Comparison of ENCODE assay signal across 13 cellular contexts in genomic region chr17:47704116-47704515, GRCh38. TPM values are rescaled to one million over a fixed set of nuclear protein-coding genes. Genes with fewer than 3 reads are reported as not detected.
A peak's percentile ranks its signal among the peaks of the same experiment; 100 is the strongest.
DNase-seq lines count a peak whose midpoint lies in the region; ATAC-seq and TF ChIP-seq lines count a peak whose summit lies in the region.
"Had no signal": no experiment of that assay in that cellular context is flagged by ENCODE, and none has a peak within 500 bp of the region (broad histone marks: within the 10 kb centered on the region; RNA-seq: fewer than 3 reads in every experiment).

No MANE protein-coding gene starts in this region.

- no peak for TF ChIP-seq CTCF in Peyer's patch (IDR thresholded peaks at IDR 0.05)
- TF ChIP-seq CTCF in A673 (conservative IDR thresholded peaks at IDR 0.05; ENCODE audit: low read depth, low read length): no peak

- H3K9me3 Mint-ChIP-seq in activated naive CD4-positive, alpha-beta T cell treated with anti-CD3 and anti-CD28 coated beads, Interleukin-2, amount 50 U/mL, for 24 hours: no peaks in the 10 kb centered on the region
- H3K9me3 Mint-ChIP-seq in central memory CD8-positive, alpha-beta T cell: no peaks in the 10 kb centered on the region
- H3K9me3 Mint-ChIP-seq in stimulated activated naive CD8-positive, alpha-beta T cell treated with anti-CD3 and anti-CD28 coated beads, Interleukin-15, Interleukin-2, amounts not matched to agents 100 ng/mL and 50 ng/mL, for 24 hours: no peaks in the 10 kb centered on the region

- H3K27me3 ChIP-seq in Peyer's patch (no peaks in the 10 kb centered on the region), A673 (replicated peaks; ENCODE audit: insufficient read depth, low read depth, low read length, poor library complexity) (no peaks in the 10 kb centered on the region)
- H3K27me3 ChIP-seq: gastroesophageal sphincter, left lung had no signal

- POLR2A ChIA-PET in A673 (lab: Charles Lee; ENCODE audit: low non-redundant PET): no interaction called here

- peak overlapping the region; percentile 96 for H3K27ac Mint-ChIP-seq in activated naive CD4-positive, alpha-beta T cell treated with anti-CD3 and anti-CD28 coated beads, Interleukin-2, amount 50 U/mL, for 24 hours
- H3K27ac Mint-ChIP-seq in central memory CD8-positive, alpha-beta T cell (ENCODE audit: low read depth): peak overlapping the region; percentile 95
- peak overlapping the region; percentile 96 for H3K27ac Mint-ChIP-seq in stimulated activated naive CD8-positive, alpha-beta T cell treated with anti-CD3 and anti-CD28 coated beads, Interleukin-15, Interleukin-2, amounts not matched to agents 100 ng/mL and 50 ng/mL, for 24 hours
- H3K27ac Mint-ChIP-seq: progenitor cell of endocrine pancreas had no signal

- H3K36me3 ChIP-seq in Peyer's patch: no peaks in the 10 kb centered on the region
- peaks cover 4% of the 10 kb centered on the region for H3K36me3 ChIP-seq in A673 (ENCODE audit: insufficient read depth, low read length, poor library complexity, severe bottlenecking)

- peaks cover 73% of the 10 kb centered on the region for H3K4me1 Mint-ChIP-seq in activated naive CD4-positive, alpha-beta T cell treated with anti-CD3 and anti-CD28 coated beads, Interleukin-2, amount 50 U/mL, for 24 hours
- H3K4me1 Mint-ChIP-seq in central memory CD8-positive, alpha-beta T cell: peaks cover 79% of the 10 kb centered on the region
- peaks cover 80% of the 10 kb centered on the region for H3K4me1 Mint-ChIP-seq in stimulated activated naive CD8-positive, alpha-beta T cell treated with anti-CD3 and anti-CD28 coated beads, Interleukin-15, Interleukin-2, amounts not matched to agents 100 ng/mL and 50 ng/mL, for 24 hours (ENCODE audit: low read depth)

- H3K27ac ChIP-seq in Peyer's patch: peak overlapping the region in 2 of 4 donors; percentile 32 to 33
- no peak overlapping the region for H3K27ac ChIP-seq in A673 (ENCODE audit: low read depth, low read length, poor library complexity, severe bottlenecking)
- H3K27ac ChIP-seq: gastroesophageal sphincter had no signal

- H3K4me3 Mint-ChIP-seq in activated naive CD4-positive, alpha-beta T cell treated with anti-CD3 and anti-CD28 coated beads, Interleukin-2, amount 50 U/mL, for 24 hours: peak overlapping the region; percentile 81
- peak overlapping the region; percentile 67 for H3K4me3 Mint-ChIP-seq in central memory CD8-positive, alpha-beta T cell
- peak overlapping the region; percentile 73 for H3K4me3 Mint-ChIP-seq in stimulated activated naive CD8-positive, alpha-beta T cell treated with anti-CD3 and anti-CD28 coated beads, Interleukin-15, Interleukin-2, amounts not matched to agents 100 ng/mL and 50 ng/mL, for 24 hours

- no peaks in the 10 kb centered on the region for H3K9me3 ChIP-seq in Peyer's patch
- no peaks in the 10 kb centered on the region for H3K9me3 ChIP-seq in A673 (ENCODE audit: low read depth, low read length, poor library complexity, severe bottlenecking)
- H3K9me3 ChIP-seq: gastroesophageal sphincter, left lung had no signal

- H3K36me3 Mint-ChIP-seq in activated naive CD4-positive, alpha-beta T cell treated with anti-CD3 and anti-CD28 coated beads, Interleukin-2, amount 50 U/mL, for 24 hours: peaks cover 19% of the 10 kb centered on the region
- H3K36me3 Mint-ChIP-seq in central memory CD8-positive, alpha-beta T cell (ENCODE audit: insufficient read depth): peaks cover 33% of the 10 kb centered on the region
- peaks cover 5% of the 10 kb centered on the region for H3K36me3 Mint-ChIP-seq in stimulated activated naive CD8-positive, alpha-beta T cell treated with anti-CD3 and anti-CD28 coated beads, Interleukin-15, Interleukin-2, amounts not matched to agents 100 ng/mL and 50 ng/mL, for 24 hours (ENCODE audit: low read depth)

- H3K4me1 ChIP-seq in Peyer's patch (peaks cover 0 to 28% (median 14%) of the 10 kb centered on the region in 4 donors), A673 (ENCODE audit: insufficient read depth, low read length, poor library complexity, severe bottlenecking) (peaks cover 10% of the 10 kb centered on the region)

- no peak for TF ChIP-seq POLR2A in Peyer's patch (IDR thresholded peaks at IDR 0.05)

- DNase-seq in activated naive CD4-positive, alpha-beta T cell (lab: John Stamatoyannopoulos, UW): no peak
- DNase-seq in Peyer's patch (peak; percentile 44 to 76 (median 69)), pons (ENCODE audit: low spot score) (no peak), A673 (ENCODE audit: low spot score) (no peak)
- DNase-seq in central memory CD8-positive, alpha-beta T cell (ENCODE audit: low spot score in 2 of 2): no peak
- no peak for DNase-seq in effector CD4-positive, alpha-beta T cell
- DNase-seq: NCI-H187 had no signal

- no peak overlapping the region for H3K4me3 ChIP-seq in Peyer's patch
- no peak overlapping the region for H3K4me3 ChIP-seq in A673 (ENCODE audit: low read depth, low read length, poor library complexity, severe bottlenecking)
- H3K4me3 ChIP-seq: gastroesophageal sphincter, left lung had no signal

- no peaks in the 10 kb centered on the region for H3K27me3 Mint-ChIP-seq in activated naive CD4-positive, alpha-beta T cell treated with anti-CD3 and anti-CD28 coated beads, Interleukin-2, amount 50 U/mL, for 24 hours
- no peaks in the 10 kb centered on the region for H3K27me3 Mint-ChIP-seq in central memory CD8-positive, alpha-beta T cell
- H3K27me3 Mint-ChIP-seq in stimulated activated naive CD8-positive, alpha-beta T cell treated with anti-CD3 and anti-CD28 coated beads, Interleukin-15, Interleukin-2, amounts not matched to agents 100 ng/mL and 50 ng/mL, for 24 hours: no peaks in the 10 kb centered on the region

- intact Hi-C loops in A673 (cut with micrococcal nuclease; ENCODE audit: unreplicated experiment): no loop called here

- no TSS peak for BruUV-seq in A673 (replicated peaks; lab: Mats Ljungman, UMichigan)

- CTCF ChIA-PET in A673 (lab: Charles Lee): no interaction called here

- ATAC-seq in central memory CD8-positive, alpha-beta T cell (replicated peaks; ENCODE audit: extremely low read depth, poor library complexity, severe bottlenecking): no peak
- ATAC-seq: gastroesophageal sphincter, left lung had no signal

RNA-seq across cellular contexts. Expression of gene TBKBP1, which starts 10.2 kb away (rescaled TPM):
- 10 to 100 TPM in 1 of 4 donors, 1 to 10 TPM in 3; 3.0 to 23.1 (median 5.2) TPM for total RNA-seq in Peyer's patch
- total RNA-seq in A673 (2021): 21.1 and 25.3 TPM in 2 replicates

RNA-seq across cellular contexts. Expression of gene TBX21, which starts 28.9 kb away (rescaled TPM):
- total RNA-seq in Peyer's patch (under 1 TPM in 3 of 4 donors, not detected in 1; 0.53 to 0.85 (median 0.67) TPM), A673 (2021) (not detected in 2 replicates)
- total RNA-seq: HT-29, progenitor cell of endocrine pancreas had no signal

RNA-seq across cellular contexts. Expression of gene KPNB1, which starts 54.4 kb away (rescaled TPM):
- total RNA-seq in Peyer's patch (100 to 1,000 TPM in 3 of 4 donors, 10 to 100 TPM in 1; 72.3 to 276 (median 135) TPM), A673 (2021) (429 and 452 TPM in 2 replicates)

Comparison
In these comparisons a context has a peak if more than half of its experiments do, and no peak if none do; other contexts are left out.
1. DNase-seq: peak in Peyer's patch (3 of 3); none in activated naive CD4-positive, alpha-beta T cell (0 of 4), central memory CD8-positive, alpha-beta T cell (0 of 2), pons (single experiment), A673 (single experiment) and effector CD4-positive, alpha-beta T cell (single experiment).
2. Peak in every context shown above with its lines, with median percentiles within 50 percentile points of each other: H3K27ac Mint-ChIP-seq and H3K4me3 Mint-ChIP-seq.